In genomic region chr4:101644516-101644915, GRCh38 we compare ENCODE assay signal across 5 cellular contexts.
"Had no signal": no experiment of that assay in that cellular context is flagged by ENCODE, and none has a peak within 500 bp of the region (broad histone marks: within the 10 kb centered on the region; RNA-seq: fewer than 3 reads in every experiment).

No MANE protein-coding gene starts in this region.

- ATAC-seq: GM23338, HepG2 had no signal

- DNase-seq: H9, HCEC 1CT, KBM-7 had no signal
